11 cellular contexts compared by ENCODE assay signal in genomic region chr19:16366056-16366432, GRCh38. TPM values are rescaled to one million over a fixed set of nuclear protein-coding genes. Genes with fewer than 3 reads are reported as not detected.
DNase-seq lines count a peak whose midpoint lies in the region; ATAC-seq and TF ChIP-seq lines count a peak whose summit lies in the region.
"Had no signal": no experiment of that assay in that cellular context is flagged by ENCODE, and none has a peak within 500 bp of the region (broad histone marks: within the 10 kb centered on the region; RNA-seq: fewer than 3 reads in every experiment).

No MANE protein-coding gene starts in this region.

- intact Hi-C loops in CD4-positive, alpha-beta memory T cell (cut with micrococcal nuclease), result loop anchor here (2.0 kb wide), 1 partner anchor 15 kb away; no protein-coding TSS in a partner anchor

- peaks cover 100% of the 10 kb centered on the region for H3K4me1 ChIP-seq in CD4-positive, alpha-beta memory T cell (ENCODE audit: insufficient read depth, low read length)
- H3K4me1 ChIP-seq in GM23338 (ENCODE audit: insufficient read depth) (peaks cover 8% of the 10 kb centered on the region; the same call in 1 of the 2 replicates), skeletal muscle tissue (ENCODE audit: control insufficient read depth in 3 of 3, insufficient read depth in 3 of 3, low read length in 3 of 3) (peaks cover 3 to 36% (median 18%) of the 10 kb centered on the region in 3 donors)

- H3K36me3 Mint-ChIP-seq in CD4-positive, alpha-beta memory T cell, result peaks cover 0 to 9% of the 10 kb centered on the region in 2 donors
- peaks cover 5% of the 10 kb centered on the region; the same call in 1 of the 3 replicates for H3K36me3 Mint-ChIP-seq in GM23338 (ENCODE audit: low read depth)
- peaks cover 4% of the 10 kb centered on the region for H3K36me3 Mint-ChIP-seq in activated naive CD8-positive, alpha-beta T cell treated with anti-CD3 and anti-CD28 coated beads for 36 hours
- peaks cover 2% of the 10 kb centered on the region for H3K36me3 Mint-ChIP-seq in type B pancreatic cell

- H3K27me3 ChIP-seq in CD4-positive, alpha-beta memory T cell (ENCODE audit: insufficient read depth, low read length), result no peaks in the 10 kb centered on the region
- H3K27me3 ChIP-seq in GM23338 (ENCODE audit: insufficient read depth) (no peaks in the 10 kb centered on the region), skeletal muscle tissue (ENCODE audit: control insufficient read depth in 3 of 3, insufficient read depth in 3 of 3, low read length in 3 of 3) (no peaks in the 10 kb centered on the region)

- H3K27me3 Mint-ChIP-seq in CD4-positive, alpha-beta memory T cell, result no peaks in the 10 kb centered on the region
- H3K27me3 Mint-ChIP-seq in GM23338 (ENCODE audit: insufficient read depth, low read depth, poor library complexity) (peaks cover 16% of the 10 kb centered on the region), type B pancreatic cell (no peaks in the 10 kb centered on the region)
- H3K27me3 Mint-ChIP-seq in activated naive CD8-positive, alpha-beta T cell treated with anti-CD3 and anti-CD28 coated beads for 36 hours, result peaks cover 33% of the 10 kb centered on the region

- peaks cover 0 to 7% (median 0%) of the 10 kb centered on the region in 8 donors for H3K9me3 Mint-ChIP-seq in CD4-positive, alpha-beta memory T cell
- H3K9me3 Mint-ChIP-seq in GM23338 (no peaks in the 10 kb centered on the region), type B pancreatic cell (no peaks in the 10 kb centered on the region)
- no peaks in the 10 kb centered on the region for H3K9me3 Mint-ChIP-seq in activated naive CD8-positive, alpha-beta T cell treated with anti-CD3 and anti-CD28 coated beads for 36 hours
- H3K9me3 Mint-ChIP-seq: mesothelial cell of epicardium had no signal

- no peaks in the 10 kb centered on the region for H3F3A ChIP-seq in GM23338 (replicated peaks; ENCODE audit: low read depth)

- peaks cover 35 to 63% (median 44%) of the 10 kb centered on the region in 4 donors for H3K4me1 Mint-ChIP-seq in CD4-positive, alpha-beta memory T cell
- H3K4me1 Mint-ChIP-seq in GM23338 (peaks cover 32% of the 10 kb centered on the region), type B pancreatic cell (ENCODE audit: unreplicated experiment) (peaks cover 33% of the 10 kb centered on the region)
- H3K4me1 Mint-ChIP-seq in activated naive CD8-positive, alpha-beta T cell treated with anti-CD3 and anti-CD28 coated beads for 36 hours, result peaks cover 55% of the 10 kb centered on the region

- H2AFZ ChIP-seq in GM23338, result no peak overlapping the region

- H3K27ac ChIP-seq in CD4-positive, alpha-beta memory T cell (ENCODE audit: low read depth, low read length), result peak overlapping the region; percentile 89
- H3K27ac ChIP-seq in GM23338 (ENCODE audit: low read depth) (no peak overlapping the region), skeletal muscle tissue (ENCODE audit: low read depth, low read length) (peak overlapping the region; percentile 49)

- POLR2A ChIA-PET in CD4-positive, alpha-beta memory T cell (lab: Charles Lee; ENCODE audit: partially characterized antibody), result interaction anchor here (1.0 to 34.9 kb wide), 14 partner anchors 4 to 181 kb away, joined by 3 to 6478 read pairs (median 11); partner anchors contain the start of genes AP1M1, FAM32A and KLF2

- TF ChIP-seq CTCF in GM23338 (conservative IDR thresholded peaks at IDR 0.05; ENCODE audit: low read depth in 2 of 2) (no peak), type B pancreatic cell (conservative IDR thresholded peaks at IDR 0.05) (no peak)

- peak overlapping the region in 1 of 3 donors; percentile 55 for H3K9ac ChIP-seq in skeletal muscle tissue (ENCODE audit: low read depth in 1 of 3, low read length in 3 of 3)

- DNase-seq in CD4-positive, alpha-beta memory T cell, result no peak
- DNase-seq in GM23338 (ENCODE audit: low spot score) (no peak), type B pancreatic cell (ENCODE audit: extremely low spot score, unreplicated experiment) (no peak), COR-L47 (lab: John Stamatoyannopoulos, UW) (no peak)
- DNase-seq in activated naive CD8-positive, alpha-beta T cell treated with anti-CD3 and anti-CD28 coated beads for 36 hours, result no peak
- DNase-seq: NCI-H187 treated with DMSO at 0.1 percent for 48 hours; NCI-H526 treated with DMSO at 0.1 percent for 48 hours; stimulated activated CD8-positive, alpha-beta memory T cell treated with anti-CD3 and anti-CD28 coated beads, Interleukin-4, amount 100 ng/mL, for 48 hours had no signal

- no peaks in the 10 kb centered on the region for H3K9me2 ChIP-seq in GM23338 (ENCODE audit: insufficient read depth)

- peak overlapping the region in 2 of 8 donors; percentile 93 for H3K4me3 Mint-ChIP-seq in CD4-positive, alpha-beta memory T cell
- no peak overlapping the region for H3K4me3 Mint-ChIP-seq in GM23338
- peak overlapping the region; percentile 58 for H3K4me3 Mint-ChIP-seq in activated naive CD8-positive, alpha-beta T cell treated with anti-CD3 and anti-CD28 coated beads for 36 hours
- no peak overlapping the region for H3K4me3 Mint-ChIP-seq in type B pancreatic cell
- H3K4me3 Mint-ChIP-seq: mesothelial cell of epicardium had no signal

- H3K79me2 ChIP-seq in GM23338 (replicated peaks; ENCODE audit: insufficient read depth), result no peaks in the 10 kb centered on the region

- peak overlapping the region; percentile 3 to 32 for H3K4me3 ChIP-seq in CD4-positive, alpha-beta memory T cell (ENCODE audit: low read length in 2 of 2)
- H3K4me3 ChIP-seq in GM23338 (no peak overlapping the region), skeletal muscle tissue (ENCODE audit: low read length in 3 of 3) (no peak overlapping the region)

- H3K4me2 ChIP-seq in GM23338, result no peak overlapping the region

- no peaks in the 10 kb centered on the region for H3K9me3 ChIP-seq in CD4-positive, alpha-beta memory T cell (ENCODE audit: control insufficient read depth in 1 of 2, low read length in 2 of 2)
- H3K9me3 ChIP-seq in skeletal muscle tissue (ENCODE audit: control insufficient read depth in 3 of 3, low read length in 3 of 3), result no peaks in the 10 kb centered on the region

- H3K27ac Mint-ChIP-seq in CD4-positive, alpha-beta memory T cell, result no peak overlapping the region
- H3K27ac Mint-ChIP-seq in GM23338 (peak overlapping the region; percentile 31; the same call in 1 of the 2 replicates), type B pancreatic cell (no peak overlapping the region)
- no peak overlapping the region for H3K27ac Mint-ChIP-seq in activated naive CD8-positive, alpha-beta T cell treated with anti-CD3 and anti-CD28 coated beads for 36 hours

- no peaks in the 10 kb centered on the region for H3K36me3 ChIP-seq in CD4-positive, alpha-beta memory T cell (ENCODE audit: insufficient read depth, low read length)
- H3K36me3 ChIP-seq in GM23338 (ENCODE audit: insufficient read depth) (no peaks in the 10 kb centered on the region), skeletal muscle tissue (ENCODE audit: control insufficient read depth in 3 of 3, insufficient read depth in 3 of 3, low read length in 3 of 3) (peaks cover 0 to 14% (median 2%) of the 10 kb centered on the region in 3 donors)

- CTCF ChIA-PET in CD4-positive, alpha-beta memory T cell (lab: Charles Lee; ENCODE audit: partially characterized antibody), result interaction anchor here (0.7 to 10.2 kb wide), 12 partner anchors 11 to 119 kb away, joined by 3 to 143 read pairs (median 4); partner anchors contain the start of gene KLF2

- ATAC-seq in GM23338 (no peak), HG03045 (IDR thresholded peaks at IDR 0.05; ENCODE audit: unreplicated experiment) (no peak)

- no peaks in the 10 kb centered on the region; the same call in 1 of the 2 replicates for H4K20me1 ChIP-seq in GM23338 (replicated peaks; ENCODE audit: insufficient read depth)

TF ChIP-seq in GM23338, 12 proteins besides CTCF, POLR2A, EP300 and RAD21 (continues in another document):
- TF ChIP-seq STAT1 (IDR thresholded peaks at IDR 0.05; ENCODE audit: unreplicated experiment), result no peak
- TF ChIP-seq EZH2phosphoT487 (IDR thresholded peaks at IDR 0.05; ENCODE audit: unreplicated experiment), result no peak
- TF ChIP-seq ZNF114 (CRISPR knock-in tag; IDR thresholded peaks at IDR 0.05), result no peak
- no peak for TF ChIP-seq POLR2AphosphoS5 (IDR thresholded peaks at IDR 0.05; ENCODE audit: low read depth)
- TF ChIP-seq EZH2 (IDR thresholded peaks at IDR 0.05; ENCODE audit: low read depth, unreplicated experiment), result no peak
- TF ChIP-seq NANOG (IDR thresholded peaks at IDR 0.05; ENCODE audit: borderline replicate concordance), result no peak
- TF ChIP-seq REST (IDR thresholded peaks at IDR 0.05; ENCODE audit: unreplicated experiment), result no peak

RNA-seq across cellular contexts. Expression of gene KLF2, which starts 41.4 kb away (rescaled TPM):
- total RNA-seq in CD4-positive, alpha-beta memory T cell, result 100 to 1,000 TPM; 425 to 437 TPM
- polyA plus RNA-seq in CD4-positive, alpha-beta memory T cell, result 100 to 1,000 TPM; 120 to 300 TPM
- 0.89 and 0.90 TPM in 2 replicates for total RNA-seq in GM23338 (2014; rRNA removed; shearing (Covaris generic))
- polyA plus RNA-seq in GM23338 (2016; fragmentation: Nextera tagmentation; extraction: Ambion mirVana), result 0.43 TPM in 1 of 2 replicates, not detected in the other
- total RNA-seq in activated naive CD8-positive, alpha-beta T cell treated with anti-CD3 and anti-CD28 coated beads for 36 hours, result under 1 TPM; 0.18 to 0.23 TPM
- total RNA-seq in skeletal muscle tissue (14.1 TPM), type B pancreatic cell (ENCODE audit: low replicate concordance) (1.4 and 2.1 TPM in 2 replicates)

Comparison
In these comparisons a context has a peak if more than half of its experiments do, and no peak if none do; other contexts are left out.
1. H3K4me3 ChIP-seq: peak in CD4-positive, alpha-beta memory T cell (2 of 2); none in GM23338 (single experiment) and skeletal muscle tissue (0 of 3).
2. RNA of gene KLF2, which starts 41.4 kb away (total RNA-seq): 425 to 437 TPM in CD4-positive, alpha-beta memory T cell; 14.1 TPM in skeletal muscle tissue (single experiment), 1.4 to 2.1 TPM in type B pancreatic cell, 0.89 to 0.90 TPM in GM23338 and 0.18 to 0.23 TPM in activated naive CD8-positive, alpha-beta T cell treated with anti-CD3 and anti-CD28 coated beads for 36 hours; every median in the first group is over 10 times any median in the second.